3 cellular contexts compared by ENCODE assay signal in the genomic region with DNA sequence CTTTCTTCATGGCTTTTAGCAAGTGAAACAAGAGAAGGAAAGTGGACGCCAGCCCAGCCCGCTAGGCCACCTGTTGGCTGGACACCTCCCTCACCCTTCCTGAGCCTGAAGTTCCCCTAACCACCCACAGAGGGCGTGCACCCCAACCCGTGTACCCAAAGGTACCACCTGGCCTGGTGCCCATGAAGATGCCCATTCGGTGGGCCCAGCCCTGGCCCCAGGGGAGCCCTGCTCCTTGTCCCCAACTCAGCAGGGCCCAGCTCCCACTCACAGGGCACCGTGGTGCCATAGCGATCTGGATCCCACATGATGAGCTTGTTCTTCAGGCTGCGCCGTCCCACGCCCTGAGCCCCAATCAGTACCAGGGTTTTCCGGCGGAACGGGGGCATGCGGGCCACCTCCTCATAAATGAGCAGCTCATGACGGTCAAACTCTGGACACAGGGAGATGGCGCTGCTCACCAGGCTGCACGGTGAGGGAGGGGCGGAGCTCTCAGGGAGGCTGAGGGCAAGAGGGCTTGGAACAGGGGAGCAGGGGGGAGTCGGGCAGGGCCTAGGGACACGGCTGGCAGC.
TF ChIP-seq lines count a peak whose summit lies in the region.

No MANE protein-coding gene starts in this region.

TF ChIP-seq in HEK293, 187 proteins besides CTCF, POLR2A, EP300 and RAD21 (continued from another document and continues in another):
- TF ChIP-seq, protein P1, sequence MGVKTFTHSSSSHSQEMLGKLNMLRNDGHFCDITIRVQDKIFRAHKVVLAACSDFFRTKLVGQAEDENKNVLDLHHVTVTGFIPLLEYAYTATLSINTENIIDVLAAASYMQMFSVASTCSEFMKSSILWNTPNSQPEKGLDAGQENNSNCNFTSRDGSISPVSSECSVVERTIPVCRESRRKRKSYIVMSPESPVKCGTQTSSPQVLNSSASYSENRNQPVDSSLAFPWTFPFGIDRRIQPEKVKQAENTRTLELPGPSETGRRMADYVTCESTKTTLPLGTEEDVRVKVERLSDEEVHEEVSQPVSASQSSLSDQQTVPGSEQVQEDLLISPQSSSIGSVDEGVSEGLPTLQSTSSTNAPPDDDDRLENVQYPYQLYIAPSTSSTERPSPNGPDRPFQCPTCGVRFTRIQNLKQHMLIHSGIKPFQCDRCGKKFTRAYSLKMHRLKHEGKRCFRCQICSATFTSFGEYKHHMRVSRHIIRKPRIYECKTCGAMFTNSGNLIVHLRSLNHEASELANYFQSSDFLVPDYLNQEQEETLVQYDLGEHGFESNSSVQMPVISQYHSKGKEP (tag by site-specific recombination; IDR thresholded peaks at IDR 0.05): no peak
- TF ChIP-seq ZFP69B (tag by site-specific recombination; IDR thresholded peaks at IDR 0.05): peak; percentile 48; the same call in 1 of the 2 replicates
- TF ChIP-seq, protein P2, sequence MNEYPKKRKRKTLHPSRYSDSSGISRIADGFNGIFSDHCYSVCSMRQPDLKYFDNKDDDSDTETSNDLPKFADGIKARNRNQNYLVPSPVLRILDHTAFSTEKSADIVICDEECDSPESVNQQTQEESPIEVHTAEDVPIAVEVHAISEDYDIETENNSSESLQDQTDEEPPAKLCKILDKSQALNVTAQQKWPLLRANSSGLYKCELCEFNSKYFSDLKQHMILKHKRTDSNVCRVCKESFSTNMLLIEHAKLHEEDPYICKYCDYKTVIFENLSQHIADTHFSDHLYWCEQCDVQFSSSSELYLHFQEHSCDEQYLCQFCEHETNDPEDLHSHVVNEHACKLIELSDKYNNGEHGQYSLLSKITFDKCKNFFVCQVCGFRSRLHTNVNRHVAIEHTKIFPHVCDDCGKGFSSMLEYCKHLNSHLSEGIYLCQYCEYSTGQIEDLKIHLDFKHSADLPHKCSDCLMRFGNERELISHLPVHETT (tag by site-specific recombination; IDR thresholded peaks at IDR 0.05): no peak
- TF ChIP-seq SALL2 (tag by site-specific recombination; IDR thresholded peaks at IDR 0.05; ENCODE audit: borderline replicate concordance): no peak
- peak; percentile 69 for TF ChIP-seq PRDM1 (tag by site-specific recombination; IDR thresholded peaks at IDR 0.05)
- TF ChIP-seq, protein P3, sequence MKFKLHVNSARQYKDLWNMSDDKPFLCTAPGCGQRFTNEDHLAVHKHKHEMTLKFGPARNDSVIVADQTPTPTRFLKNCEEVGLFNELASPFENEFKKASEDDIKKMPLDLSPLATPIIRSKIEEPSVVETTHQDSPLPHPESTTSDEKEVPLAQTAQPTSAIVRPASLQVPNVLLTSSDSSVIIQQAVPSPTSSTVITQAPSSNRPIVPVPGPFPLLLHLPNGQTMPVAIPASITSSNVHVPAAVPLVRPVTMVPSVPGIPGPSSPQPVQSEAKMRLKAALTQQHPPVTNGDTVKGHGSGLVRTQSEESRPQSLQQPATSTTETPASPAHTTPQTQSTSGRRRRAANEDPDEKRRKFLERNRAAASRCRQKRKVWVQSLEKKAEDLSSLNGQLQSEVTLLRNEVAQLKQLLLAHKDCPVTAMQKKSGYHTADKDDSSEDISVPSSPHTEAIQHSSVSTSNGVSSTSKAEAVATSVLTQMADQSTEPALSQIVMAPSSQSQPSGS (tag by site-specific recombination; IDR thresholded peaks at IDR 0.05; ENCODE audit: low read depth): no peak
- no peak for TF ChIP-seq ZNF629 (tag by site-specific recombination; IDR thresholded peaks at IDR 0.05)
- no peak for TF ChIP-seq ZBTB21 (tag by site-specific recombination; IDR thresholded peaks at IDR 0.05)
- TF ChIP-seq ZNF792 (tag by site-specific recombination; IDR thresholded peaks at IDR 0.05): no peak
- no peak for TF ChIP-seq ZNF776 (tag by site-specific recombination; IDR thresholded peaks at IDR 0.05; ENCODE audit: borderline replicate concordance)

TF ChIP-seq in K562, 482 proteins besides CTCF, POLR2A, EP300 and RAD21 (continued from another document):
- TF ChIP-seq, protein P4, sequence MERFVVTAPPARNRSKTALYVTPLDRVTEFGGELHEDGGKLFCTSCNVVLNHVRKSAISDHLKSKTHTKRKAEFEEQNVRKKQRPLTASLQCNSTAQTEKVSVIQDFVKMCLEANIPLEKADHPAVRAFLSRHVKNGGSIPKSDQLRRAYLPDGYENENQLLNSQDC (CRISPR knock-in tag; IDR thresholded peaks at IDR 0.05): no peak
- TF ChIP-seq HNRNPL (IDR thresholded peaks at IDR 0.05; ENCODE audit: low read depth, low read length) (0 out of 2 replicates have a peak, but pooled peaks have one; percentile 45), KLF16 (IDR thresholded peaks at IDR 0.05) (0 out of 2 replicates have a peak, but pooled peaks have one; percentile 19), DACH1 (IDR thresholded peaks at IDR 0.05; ENCODE audit: partially characterized antibody) (peak; percentile 14), ZNF696 (CRISPR knock-in tag; conservative IDR thresholded peaks at IDR 0.05) (no peak), DNMT1 (IDR thresholded peaks at IDR 0.05) (no peak), ZSCAN29 (IDR thresholded peaks at IDR 0.05) (no peak), ZFP36 (IDR thresholded peaks at IDR 0.05; ENCODE audit: low read depth, low read length, partially characterized antibody) (no peak), NFYB (IDR thresholded peaks at IDR 0.05; ENCODE audit: extremely low read depth, insufficient read length) (no peak), ZC3H8 (IDR thresholded peaks at IDR 0.05) (no peak)
- TF ChIP-seq, protein P5, sequence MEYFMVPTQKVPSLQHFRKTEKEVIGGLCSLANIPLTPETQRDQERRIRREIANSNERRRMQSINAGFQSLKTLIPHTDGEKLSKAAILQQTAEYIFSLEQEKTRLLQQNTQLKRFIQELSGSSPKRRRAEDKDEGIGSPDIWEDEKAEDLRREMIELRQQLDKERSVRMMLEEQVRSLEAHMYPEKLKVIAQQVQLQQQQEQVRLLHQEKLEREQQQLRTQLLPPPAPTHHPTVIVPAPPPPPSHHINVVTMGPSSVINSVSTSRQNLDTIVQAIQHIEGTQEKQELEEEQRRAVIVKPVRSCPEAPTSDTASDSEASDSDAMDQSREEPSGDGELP (CRISPR knock-in tag; IDR thresholded peaks at IDR 0.05; ENCODE audit: borderline replicate concordance): peak; percentile 73
- TF ChIP-seq, protein P6, sequence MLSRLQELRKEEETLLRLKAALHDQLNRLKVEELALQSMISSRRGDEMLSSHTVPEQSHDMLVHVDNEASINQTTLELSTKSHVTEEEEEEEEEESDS (CRISPR knock-in tag; IDR thresholded peaks at IDR 0.05): no peak
- TF ChIP-seq, protein P7, sequence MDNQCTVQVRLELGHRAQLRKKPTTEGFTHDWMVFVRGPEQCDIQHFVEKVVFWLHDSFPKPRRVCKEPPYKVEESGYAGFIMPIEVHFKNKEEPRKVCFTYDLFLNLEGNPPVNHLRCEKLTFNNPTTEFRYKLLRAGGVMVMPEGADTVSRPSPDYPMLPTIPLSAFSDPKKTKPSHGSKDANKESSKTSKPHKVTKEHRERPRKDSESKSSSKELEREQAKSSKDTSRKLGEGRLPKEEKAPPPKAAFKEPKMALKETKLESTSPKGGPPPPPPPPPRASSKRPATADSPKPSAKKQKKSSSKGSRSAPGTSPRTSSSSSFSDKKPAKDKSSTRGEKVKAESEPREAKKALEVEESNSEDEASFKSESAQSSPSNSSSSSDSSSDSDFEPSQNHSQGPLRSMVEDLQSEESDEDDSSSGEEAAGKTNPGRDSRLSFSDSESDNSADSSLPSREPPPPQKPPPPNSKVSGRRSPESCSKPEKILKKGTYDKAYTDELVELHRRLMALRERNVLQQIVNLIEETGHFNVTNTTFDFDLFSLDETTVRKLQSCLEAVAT (IDR thresholded peaks at IDR 0.05): no peak
- TF ChIP-seq, protein P8, sequence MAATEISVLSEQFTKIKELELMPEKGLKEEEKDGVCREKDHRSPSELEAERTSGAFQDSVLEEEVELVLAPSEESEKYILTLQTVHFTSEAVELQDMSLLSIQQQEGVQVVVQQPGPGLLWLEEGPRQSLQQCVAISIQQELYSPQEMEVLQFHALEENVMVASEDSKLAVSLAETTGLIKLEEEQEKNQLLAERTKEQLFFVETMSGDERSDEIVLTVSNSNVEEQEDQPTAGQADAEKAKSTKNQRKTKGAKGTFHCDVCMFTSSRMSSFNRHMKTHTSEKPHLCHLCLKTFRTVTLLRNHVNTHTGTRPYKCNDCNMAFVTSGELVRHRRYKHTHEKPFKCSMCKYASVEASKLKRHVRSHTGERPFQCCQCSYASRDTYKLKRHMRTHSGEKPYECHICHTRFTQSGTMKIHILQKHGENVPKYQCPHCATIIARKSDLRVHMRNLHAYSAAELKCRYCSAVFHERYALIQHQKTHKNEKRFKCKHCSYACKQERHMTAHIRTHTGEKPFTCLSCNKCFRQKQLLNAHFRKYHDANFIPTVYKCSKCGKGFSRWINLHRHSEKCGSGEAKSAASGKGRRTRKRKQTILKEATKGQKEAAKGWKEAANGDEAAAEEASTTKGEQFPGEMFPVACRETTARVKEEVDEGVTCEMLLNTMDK (IDR thresholded peaks at IDR 0.05; ENCODE audit: borderline replicate concordance, insufficient read depth, low read depth, low read length, poor library complexity, severe bottlenecking): peak; percentile 73

TF ChIP-seq in HepG2, 621 proteins besides CTCF, POLR2A, EP300 and RAD21 (continued from another document and continues in another):
- TF ChIP-seq, protein P9, sequence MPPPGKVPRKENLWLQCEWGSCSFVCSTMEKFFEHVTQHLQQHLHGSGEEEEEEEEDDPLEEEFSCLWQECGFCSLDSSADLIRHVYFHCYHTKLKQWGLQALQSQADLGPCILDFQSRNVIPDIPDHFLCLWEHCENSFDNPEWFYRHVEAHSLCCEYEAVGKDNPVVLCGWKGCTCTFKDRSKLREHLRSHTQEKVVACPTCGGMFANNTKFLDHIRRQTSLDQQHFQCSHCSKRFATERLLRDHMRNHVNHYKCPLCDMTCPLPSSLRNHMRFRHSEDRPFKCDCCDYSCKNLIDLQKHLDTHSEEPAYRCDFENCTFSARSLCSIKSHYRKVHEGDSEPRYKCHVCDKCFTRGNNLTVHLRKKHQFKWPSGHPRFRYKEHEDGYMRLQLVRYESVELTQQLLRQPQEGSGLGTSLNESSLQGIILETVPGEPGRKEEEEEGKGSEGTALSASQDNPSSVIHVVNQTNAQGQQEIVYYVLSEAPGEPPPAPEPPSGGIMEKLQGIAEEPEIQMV (CRISPR knock-in tag; IDR thresholded peaks at IDR 0.05; ENCODE audit: low read depth): no peak
- peak; percentile 82 for TF ChIP-seq ZNF891 (CRISPR knock-in tag; IDR thresholded peaks at IDR 0.05)
- TF ChIP-seq, protein P10, sequence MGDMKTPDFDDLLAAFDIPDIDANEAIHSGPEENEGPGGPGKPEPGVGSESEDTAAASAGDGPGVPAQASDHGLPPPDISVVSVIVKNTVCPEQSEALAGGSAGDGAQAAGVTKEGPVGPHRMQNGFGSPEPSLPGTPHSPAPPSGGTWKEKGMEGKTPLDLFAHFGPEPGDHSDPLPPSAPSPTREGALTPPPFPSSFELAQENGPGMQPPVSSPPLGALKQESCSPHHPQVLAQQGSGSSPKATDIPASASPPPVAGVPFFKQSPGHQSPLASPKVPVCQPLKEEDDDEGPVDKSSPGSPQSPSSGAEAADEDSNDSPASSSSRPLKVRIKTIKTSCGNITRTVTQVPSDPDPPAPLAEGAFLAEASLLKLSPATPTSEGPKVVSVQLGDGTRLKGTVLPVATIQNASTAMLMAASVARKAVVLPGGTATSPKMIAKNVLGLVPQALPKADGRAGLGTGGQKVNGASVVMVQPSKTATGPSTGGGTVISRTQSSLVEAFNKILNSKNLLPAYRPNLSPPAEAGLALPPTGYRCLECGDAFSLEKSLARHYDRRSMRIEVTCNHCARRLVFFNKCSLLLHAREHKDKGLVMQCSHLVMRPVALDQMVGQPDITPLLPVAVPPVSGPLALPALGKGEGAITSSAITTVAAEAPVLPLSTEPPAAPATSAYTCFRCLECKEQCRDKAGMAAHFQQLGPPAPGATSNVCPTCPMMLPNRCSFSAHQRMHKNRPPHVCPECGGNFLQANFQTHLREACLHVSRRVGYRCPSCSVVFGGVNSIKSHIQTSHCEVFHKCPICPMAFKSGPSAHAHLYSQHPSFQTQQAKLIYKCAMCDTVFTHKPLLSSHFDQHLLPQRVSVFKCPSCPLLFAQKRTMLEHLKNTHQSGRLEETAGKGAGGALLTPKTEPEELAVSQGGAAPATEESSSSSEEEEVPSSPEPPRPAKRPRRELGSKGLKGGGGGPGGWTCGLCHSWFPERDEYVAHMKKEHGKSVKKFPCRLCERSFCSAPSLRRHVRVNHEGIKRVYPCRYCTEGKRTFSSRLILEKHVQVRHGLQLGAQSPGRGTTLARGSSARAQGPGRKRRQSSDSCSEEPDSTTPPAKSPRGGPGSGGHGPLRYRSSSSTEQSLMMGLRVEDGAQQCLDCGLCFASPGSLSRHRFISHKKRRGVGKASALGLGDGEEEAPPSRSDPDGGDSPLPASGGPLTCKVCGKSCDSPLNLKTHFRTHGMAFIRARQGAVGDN (CRISPR knock-in tag; IDR thresholded peaks at IDR 0.05): peak; percentile 32; the same call in 1 of the 2 replicates
- 0 out of 2 replicates have a peak, but pooled peaks have one; percentile 31 for TF ChIP-seq ZNF350 (CRISPR knock-in tag; IDR thresholded peaks at IDR 0.05; ENCODE audit: borderline replicate concordance, low read depth)
- no peak for TF ChIP-seq ZBTB3 (CRISPR knock-in tag; IDR thresholded peaks at IDR 0.05; ENCODE audit: borderline replicate concordance, low read depth)
